In the genomic region with DNA sequence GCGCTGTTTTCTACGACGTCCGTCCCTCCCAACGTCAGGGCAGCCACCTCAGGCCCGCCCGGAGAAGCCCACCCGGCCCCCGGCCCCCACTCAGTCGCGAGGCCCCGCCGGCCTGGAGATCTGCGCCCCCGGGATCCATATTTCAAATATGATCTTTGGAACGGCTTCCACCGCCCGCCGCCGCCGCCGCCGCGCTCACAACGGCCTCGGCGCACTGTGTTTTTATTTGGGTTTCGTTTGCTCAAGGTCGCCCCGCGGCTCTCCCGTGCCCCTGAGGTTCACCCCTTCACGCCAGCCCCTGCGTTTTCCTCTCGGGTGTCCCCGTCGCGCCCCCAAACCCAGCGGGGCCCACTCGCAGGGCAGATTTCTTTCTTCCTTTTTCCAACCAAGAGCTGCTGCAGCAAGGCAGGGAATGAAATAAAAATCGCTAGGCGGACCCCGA, we compare ENCODE assay signal across 9 cellular contexts. TPM values are rescaled to one million over a fixed set of nuclear protein-coding genes. Genes with fewer than 3 reads are reported as not detected.
DNase-seq lines count a peak whose midpoint lies in the region; ATAC-seq, FAIRE-seq and TF ChIP-seq lines count a peak whose summit lies in the region.
"Had no signal": no experiment of that assay in that cellular context is flagged by ENCODE, and none has a peak within 500 bp of the region (broad histone marks: within the 10 kb centered on the region; RNA-seq: fewer than 3 reads in every experiment).

No MANE protein-coding gene starts in this region.

- in situ Hi-C loops in KBM-7 (cut with MboI; ENCODE audit: low pct_unique_long_range_greater_than_20kb, low sequenced_read_pairs), result no loop called here

- H3K36me3 ChIP-seq in pancreas, result no peaks in the 10 kb centered on the region

- H3K4me1 Mint-ChIP-seq in CD4-positive, alpha-beta T cell (ENCODE audit: low read depth), result peaks cover 35% of the 10 kb centered on the region

- no peak overlapping the region for H3K27ac ChIP-seq in CD4-positive, alpha-beta T cell (ENCODE audit: low read depth, low read length)
- peak overlapping the region in 1 of 4 donors; percentile 68 for H3K27ac ChIP-seq in pancreas

- CTCF ChIA-PET in CD4-positive, alpha-beta T cell (lab: Charles Lee), result interaction anchor here (1.2 kb wide), 1 partner anchor 33 kb away, joined by 3 read pairs; no protein-coding TSS in a partner anchor

- no peak for ATAC-seq in CD4-positive, alpha-beta T cell (ENCODE audit: poor library complexity)
- ATAC-seq in pancreas (no peak), GM19035 (IDR thresholded peaks at IDR 0.05; ENCODE audit: unreplicated experiment) (no peak)

- DNase-seq in CD4-positive, alpha-beta T cell, result peak in 1 of 10 experiments; percentile 25
- DNase-seq in RKO (ENCODE audit: low spot score) (peak; percentile 25), epithelial cell of esophagus (ENCODE audit: low read depth) (peak; percentile 14), pancreas (peak in 5 of 6 donors; percentile 25 to 78 (median 42)), NCI-H2107 treated with DMSO at 0.1 percent for 48 hours (lab: John Stamatoyannopoulos, UW; ENCODE audit: unreplicated experiment) (no peak), KBM-7 (no peak), C1 segment of cervical spinal cord (lab: John Stamatoyannopoulos, UW) (no peak)

- H3K9me3 ChIP-seq in CD4-positive, alpha-beta T cell (ENCODE audit: control insufficient read depth, low read length), result no peaks in the 10 kb centered on the region
- H3K9me3 ChIP-seq in pancreas, result no peaks in the 10 kb centered on the region

- peaks cover 57% of the 10 kb centered on the region for H3K27me3 Mint-ChIP-seq in CD4-positive, alpha-beta T cell

- POLR2A ChIA-PET in CD4-positive, alpha-beta T cell (lab: Charles Lee), result interaction anchor here (1.7 to 6.3 kb wide), 3 partner anchors 31 to 66 kb away, joined by 4 to 127 read pairs (median 82); a partner anchor contains a TSS

- peaks cover 11 to 31% (median 19%) of the 10 kb centered on the region in 3 donors for H3K4me1 ChIP-seq in pancreas

- WGBS in pancreas, 2 donors, result 0 to 1% methylated on average over 23 to 43 of the region's 43 CpGs

- H3K4me3 Mint-ChIP-seq in CD4-positive, alpha-beta T cell, result peak overlapping the region; percentile 68

- no peak for FAIRE-seq in pancreas (lab: Jason Lieb, UNC)

- H3K27me3 ChIP-seq in CD4-positive, alpha-beta T cell (ENCODE audit: control insufficient read depth, insufficient read depth, low read length), result peaks cover 47% of the 10 kb centered on the region
- peaks cover 0 to 24% (median 1%) of the 10 kb centered on the region in 4 donors for H3K27me3 ChIP-seq in pancreas

- H3K4me3 ChIP-seq in epithelial cell of esophagus (ENCODE audit: low read length) (peak overlapping the region; percentile 40), pancreas (peak overlapping the region; percentile 31 to 60 (median 46))
- H3K4me3 ChIP-seq: SK-N-MC had no signal

- intact Hi-C loops in CD4-positive, alpha-beta T cell (cut with DNase I, micrococcal nuclease), result no loop called here
- intact Hi-C loops in pancreas (cut with DNase I), result no loop called here

- TF ChIP-seq CTCF in CD4-positive, alpha-beta T cell (IDR thresholded peaks at IDR 0.05), result no peak
- TF ChIP-seq CTCF in epithelial cell of esophagus (IDR thresholded peaks at IDR 0.05; ENCODE audit: insufficient read depth, low read depth, low read length, missing control alignments) (no peak), pancreas (IDR thresholded peaks at IDR 0.05) (no peak)

- H3K27ac Mint-ChIP-seq in CD4-positive, alpha-beta T cell, result no peak overlapping the region

- no peaks in the 10 kb centered on the region for H3K9me3 Mint-ChIP-seq in CD4-positive, alpha-beta T cell

- peaks cover 2% of the 10 kb centered on the region for H3K36me3 Mint-ChIP-seq in CD4-positive, alpha-beta T cell (ENCODE audit: low read depth)

RNA-seq across cellular contexts. Expression of a gene that starts 4.3 kb away (rescaled TPM):
- 100 to 1,000 TPM; 196 to 202 TPM for total RNA-seq in CD4-positive, alpha-beta T cell
- total RNA-seq in pancreas, result 10 to 100 TPM; 11.1 to 42.4 (median 18.0) TPM
- polyA plus RNA-seq in pancreas, result 10 to 100 TPM; 15.0 to 18.5 TPM

RNA-seq across cellular contexts. Expression of a gene that starts 46.6 kb away (rescaled TPM):
- 1 to 10 TPM; 5.3 to 6.5 TPM for total RNA-seq in CD4-positive, alpha-beta T cell
- total RNA-seq in pancreas, result 1 to 10 TPM; 1.6 to 5.7 (median 3.6) TPM
- polyA plus RNA-seq in pancreas, result 1 to 10 TPM; 4.5 to 5.2 TPM

Comparison
In these comparisons a context has a peak if more than half of its experiments do, and no peak if none do; other contexts are left out.
1. DNase-seq: peak in RKO (single experiment), epithelial cell of esophagus (single experiment) and pancreas (5 of 6); none in NCI-H2107 treated with DMSO at 0.1 percent for 48 hours (single experiment), KBM-7 (single experiment) and C1 segment of cervical spinal cord (0 of 14).
2. RNA of a gene that starts 4.3 kb away (total RNA-seq): 196 to 202 TPM in CD4-positive, alpha-beta T cell; 11.1 to 42.4 TPM in pancreas; every median in the first group is over 4 times any median in the second.